10 cellular contexts compared by ENCODE assay signal in the genomic region with DNA sequence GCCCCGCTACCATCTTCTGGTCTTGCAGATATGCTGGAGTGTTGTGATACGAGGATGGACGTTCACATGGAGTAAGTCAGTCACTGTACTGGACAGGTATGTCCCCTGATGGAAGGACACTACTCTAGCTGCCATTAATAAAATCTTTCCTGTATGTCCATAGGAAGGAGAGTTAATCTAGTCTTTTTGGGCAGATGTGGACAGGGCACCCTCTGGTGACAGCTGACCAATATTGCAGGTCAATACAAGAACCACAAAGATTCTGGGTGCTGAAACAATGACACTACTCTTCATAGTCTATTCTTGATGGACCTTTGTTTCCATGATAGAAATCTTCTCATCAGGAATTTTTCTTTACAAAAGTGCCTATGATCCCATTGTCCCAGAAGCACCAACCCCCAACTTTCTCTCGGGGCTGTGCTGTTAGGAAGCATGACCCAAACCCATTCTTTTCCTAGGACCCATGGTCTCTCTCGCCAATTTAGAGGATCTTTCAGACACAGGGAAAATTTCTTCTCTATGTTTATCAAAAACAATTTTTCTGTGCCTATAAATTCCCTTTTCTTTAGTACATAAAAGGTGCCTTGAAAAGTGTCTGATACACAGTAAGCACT.
A peak's percentile ranks its signal among the peaks of the same experiment; 100 is the strongest.
DNase-seq lines count a peak whose midpoint lies in the region; ATAC-seq and TF ChIP-seq lines count a peak whose summit lies in the region.
"Had no signal": no experiment of that assay in that cellular context is flagged by ENCODE, and none has a peak within 500 bp of the region (broad histone marks: within the 10 kb centered on the region; RNA-seq: fewer than 3 reads in every experiment).

No MANE protein-coding gene starts in this region.

- no peaks in the 10 kb centered on the region for H3K4me1 ChIP-seq in naive thymus-derived CD4-positive, alpha-beta T cell (ENCODE audit: control insufficient read depth in 2 of 2, insufficient read depth in 2 of 2, low read length in 2 of 2)
- H3K4me1 ChIP-seq: parathyroid adenoma had no signal

- CTCF ChIA-PET in naive thymus-derived CD4-positive, alpha-beta T cell (lab: Charles Lee): no interaction called here

- no peak overlapping the region for H3K4me3 Mint-ChIP-seq in nephron
- H3K4me3 Mint-ChIP-seq in T-helper 2 cell treated with Interferon-gamma antibody and Interleukin-4, amounts not matched to agents 5 μg/mL and 100 μg/mL, for 36 hours: no peak overlapping the region
- no peak overlapping the region for H3K4me3 Mint-ChIP-seq in naive thymus-derived CD4-positive, alpha-beta T cell
- H3K4me3 Mint-ChIP-seq: activated B cell treated with CpG ODN at 0.5 μM for 24 hours had no signal

- H3K27ac Mint-ChIP-seq in nephron: no peak overlapping the region
- H3K27ac Mint-ChIP-seq in T-helper 2 cell treated with Interferon-gamma antibody and Interleukin-4, amounts not matched to agents 5 μg/mL and 100 μg/mL, for 36 hours: no peak overlapping the region
- H3K27ac Mint-ChIP-seq in naive thymus-derived CD4-positive, alpha-beta T cell: no peak overlapping the region
- H3K27ac Mint-ChIP-seq: activated B cell treated with CpG ODN at 0.5 μM for 24 hours had no signal

- no peaks in the 10 kb centered on the region for H3K9me3 ChIP-seq in naive thymus-derived CD4-positive, alpha-beta T cell (ENCODE audit: control insufficient read depth in 2 of 3, low read length in 3 of 3)

- in situ Hi-C loops in astrocyte of the spinal cord (cut with HindIII; ENCODE audit: low sequenced_read_pairs): no loop called here

- no peaks in the 10 kb centered on the region for H3K36me3 ChIP-seq in naive thymus-derived CD4-positive, alpha-beta T cell (ENCODE audit: control insufficient read depth in 2 of 3, insufficient read depth in 3 of 3, low read length in 3 of 3)

- no peak overlapping the region for H3K27ac ChIP-seq in naive thymus-derived CD4-positive, alpha-beta T cell (ENCODE audit: low read depth, low read length)
- H3K27ac ChIP-seq: parathyroid adenoma had no signal

- H3K36me3 Mint-ChIP-seq in nephron (ENCODE audit: low read depth): no peaks in the 10 kb centered on the region
- H3K36me3 Mint-ChIP-seq in T-helper 2 cell treated with Interferon-gamma antibody and Interleukin-4, amounts not matched to agents 5 μg/mL and 100 μg/mL, for 36 hours (ENCODE audit: low read depth): no peaks in the 10 kb centered on the region
- no peaks in the 10 kb centered on the region for H3K36me3 Mint-ChIP-seq in naive thymus-derived CD4-positive, alpha-beta T cell

- H3K27me3 ChIP-seq in naive thymus-derived CD4-positive, alpha-beta T cell (ENCODE audit: control insufficient read depth in 2 of 2, insufficient read depth in 2 of 2, low read length in 2 of 2): no peaks in the 10 kb centered on the region

- DNase-seq in SIG-M5 treated with dmso at 0.1 percent for 504 hours (lab: John Stamatoyannopoulos, UW; ENCODE audit: unreplicated experiment) (peak; percentile 55), SIG-M5 (lab: John Stamatoyannopoulos, UW) (no peak), HuH-7 (ENCODE audit: low spot score) (peak; percentile 5), astrocyte of the spinal cord (ENCODE audit: low read depth, low spot score) (peak; percentile 44)
- DNase-seq in T-helper 2 cell treated with Interferon-gamma antibody and Interleukin-4, amounts not matched to agents 5 μg/mL and 100 μg/mL, for 36 hours (ENCODE audit: low spot score): no peak
- DNase-seq in naive thymus-derived CD4-positive, alpha-beta T cell: no peak
- DNase-seq in stimulated activated CD4-positive, alpha-beta T cell treated with anti-CD3 and anti-CD28 coated beads, Interleukin-1b, Interleukin-23, amount 100 ng/mL, for 48 hours: no peak
- DNase-seq: activated B cell treated with CpG ODN at 0.5 μM for 24 hours had no signal

- H3K4me3 ChIP-seq in astrocyte of the spinal cord (ENCODE audit: low read depth, low read length): no peak overlapping the region
- H3K4me3 ChIP-seq in naive thymus-derived CD4-positive, alpha-beta T cell (ENCODE audit: low read length): no peak overlapping the region

- H3K27me3 Mint-ChIP-seq in nephron (ENCODE audit: low read depth): peaks cover 6% of the 10 kb centered on the region
- H3K27me3 Mint-ChIP-seq in T-helper 2 cell treated with Interferon-gamma antibody and Interleukin-4, amounts not matched to agents 5 μg/mL and 100 μg/mL, for 36 hours (ENCODE audit: low read depth): no peaks in the 10 kb centered on the region
- peaks cover 0 to 4% (median 0%) of the 10 kb centered on the region in 5 donors for H3K27me3 Mint-ChIP-seq in naive thymus-derived CD4-positive, alpha-beta T cell

- peak; percentile 70 for TF ChIP-seq CTCF in astrocyte of the spinal cord (IDR thresholded peaks at IDR 0.05; ENCODE audit: low read depth, low read length)
- TF ChIP-seq CTCF in nephron (IDR thresholded peaks at IDR 0.05; ENCODE audit: unreplicated experiment in 3 of 3): peak; percentile 17 to 55 (median 22)

- peaks cover 14% of the 10 kb centered on the region for H3K4me1 Mint-ChIP-seq in nephron
- H3K4me1 Mint-ChIP-seq in T-helper 2 cell treated with Interferon-gamma antibody and Interleukin-4, amounts not matched to agents 5 μg/mL and 100 μg/mL, for 36 hours (ENCODE audit: low read depth): no peaks in the 10 kb centered on the region
- H3K4me1 Mint-ChIP-seq in naive thymus-derived CD4-positive, alpha-beta T cell: peaks cover 0 to 1% (median 0%) of the 10 kb centered on the region in 7 donors
- H3K4me1 Mint-ChIP-seq: activated B cell treated with CpG ODN at 0.5 μM for 24 hours had no signal

- no peak for ATAC-seq in naive thymus-derived CD4-positive, alpha-beta T cell

- intact Hi-C loops in naive thymus-derived CD4-positive, alpha-beta T cell (cut with micrococcal nuclease): loop anchor here in 1 of 2 donors (10.0 kb wide), 1 partner anchor 1157 kb away; no protein-coding TSS in a partner anchor

- H3K9me3 Mint-ChIP-seq in nephron: no peaks in the 10 kb centered on the region
- no peaks in the 10 kb centered on the region for H3K9me3 Mint-ChIP-seq in T-helper 2 cell treated with Interferon-gamma antibody and Interleukin-4, amounts not matched to agents 5 μg/mL and 100 μg/mL, for 36 hours
- H3K9me3 Mint-ChIP-seq in naive thymus-derived CD4-positive, alpha-beta T cell: peaks cover 0 to 2% (median 0%) of the 10 kb centered on the region in 11 donors
- H3K9me3 Mint-ChIP-seq: activated B cell treated with CpG ODN at 0.5 μM for 24 hours had no signal

- POLR2A ChIA-PET in naive thymus-derived CD4-positive, alpha-beta T cell (lab: Charles Lee): no interaction called here

Comparison
In these comparisons a context has a peak if more than half of its experiments do, and no peak if none do; other contexts are left out.
1. DNase-seq: peak in SIG-M5 treated with dmso at 0.1 percent for 504 hours (single experiment), HuH-7 (single experiment) and astrocyte of the spinal cord (single experiment); none in SIG-M5 (single experiment), T-helper 2 cell treated with Interferon-gamma antibody and Interleukin-4, amounts not matched to agents 5 μg/mL and 100 μg/mL, for 36 hours (single experiment), naive thymus-derived CD4-positive, alpha-beta T cell (0 of 9) and stimulated activated CD4-positive, alpha-beta T cell treated with anti-CD3 and anti-CD28 coated beads, Interleukin-1b, Interleukin-23, amount 100 ng/mL, for 48 hours (single experiment).